In genomic region chr20:60477958-60478357, GRCh38 we compare ENCODE assay signal across 1 cellular context.
A peak's percentile ranks its signal among the peaks of the same experiment; 100 is the strongest.
TF ChIP-seq lines count a peak whose summit lies in the region.

No MANE protein-coding gene starts in this region.

TF ChIP-seq in K562, 482 proteins besides CTCF, POLR2A, EP300 and RAD21:
- TF ChIP-seq USF1 (CRISPR knock-in tag; IDR thresholded peaks at IDR 0.05) (no peak), SPI1 (IDR thresholded peaks at IDR 0.05; ENCODE audit: borderline replicate concordance, low read depth, low read length) (peak; percentile 53; the same call in 1 of the 2 replicates)
TF ChIP-seq in K562: peak in this region for 1.
